Comparison of ENCODE assay signal across 1 cellular context in the genomic region with DNA sequence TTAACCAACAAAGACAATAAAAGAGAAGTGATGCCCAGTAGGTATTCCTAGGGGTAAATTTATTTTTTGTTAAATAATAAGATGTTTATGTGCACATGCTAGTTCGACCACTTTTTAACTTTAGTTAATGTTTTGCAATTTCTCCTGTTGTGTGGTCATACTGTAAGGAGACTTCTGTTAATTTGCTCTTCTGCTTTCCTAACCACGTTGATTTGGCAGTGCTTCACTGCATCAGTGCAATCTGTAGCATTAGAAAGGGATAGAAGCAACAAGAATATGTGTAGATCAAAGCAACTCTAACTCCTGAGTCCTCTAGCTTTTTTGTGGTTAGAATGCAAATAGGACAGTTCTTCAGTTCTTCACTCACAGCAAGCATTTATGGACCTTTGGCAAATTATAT.
A peak's percentile ranks its signal among the peaks of the same experiment; 100 is the strongest.
TF ChIP-seq lines count a peak whose summit lies in the region.

No MANE protein-coding gene starts in this region.

TF ChIP-seq in GM12878, 131 proteins besides CTCF, POLR2A, EP300 and RAD21:
- TF ChIP-seq RUNX3 (IDR thresholded peaks at IDR 0.05; ENCODE audit: low read length), result 0 out of 2 replicates have a peak, but pooled peaks have one; percentile 22
- no peak for TF ChIP-seq BRCA1 (IDR thresholded peaks at IDR 0.05; ENCODE audit: low read depth, low read length)
